18 cellular contexts compared by ENCODE assay signal in the genomic region with DNA sequence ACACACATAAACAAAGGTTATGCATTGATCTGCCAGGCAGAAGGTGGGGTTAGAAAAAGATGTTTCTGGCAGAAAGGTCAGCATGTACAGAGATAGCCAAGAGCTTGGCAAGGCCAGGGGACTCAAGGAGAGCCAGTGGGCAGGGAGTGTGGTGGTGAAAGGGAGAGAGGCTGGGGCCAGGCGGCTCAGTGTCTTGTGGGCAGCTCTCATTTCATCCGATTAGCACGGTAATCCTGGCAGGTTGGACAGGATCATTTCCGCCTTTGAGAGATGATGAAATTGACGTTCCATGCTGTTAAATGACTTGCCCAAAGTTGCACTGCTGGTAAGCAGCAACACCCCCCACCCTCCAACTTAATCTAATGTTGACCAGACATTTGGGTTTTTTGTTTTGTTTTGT. TPM values are rescaled to one million over a fixed set of nuclear protein-coding genes. Genes with fewer than 3 reads are reported as not detected.
DNase-seq lines count a peak whose midpoint lies in the region; ATAC-seq, FAIRE-seq and TF ChIP-seq lines count a peak whose summit lies in the region.
"Had no signal": no experiment of that assay in that cellular context is flagged by ENCODE, and none has a peak within 500 bp of the region (broad histone marks: within the 10 kb centered on the region; RNA-seq: fewer than 3 reads in every experiment).

No MANE protein-coding gene starts in this region.

- H3K36me3 ChIP-seq in GM23338 (ENCODE audit: insufficient read depth) (no peaks in the 10 kb centered on the region), psoas muscle (ENCODE audit: insufficient read depth in 1 of 2, low read depth in 1 of 2) (no peaks in the 10 kb centered on the region), upper lobe of left lung (no peaks in the 10 kb centered on the region)
- H3K36me3 ChIP-seq: neutrophil, right atrium auricular region had no signal

- peaks cover 22% of the 10 kb centered on the region for H3K4me1 Mint-ChIP-seq in GM23338

- no peak overlapping the region for H3K4me3 Mint-ChIP-seq in GM23338

- CTCF ChIA-PET in RWPE1 (lab: Yijun Ruan, JAX) = no interaction called here

- TF ChIP-seq CTCF in GM23338 (conservative IDR thresholded peaks at IDR 0.05; ENCODE audit: low read depth in 2 of 2) (no peak), RWPE1 (conservative IDR thresholded peaks at IDR 0.05; ENCODE audit: low read depth) (no peak), fibroblast of villous mesenchyme (IDR thresholded peaks at IDR 0.05; ENCODE audit: insufficient read depth, low read depth, low read length) (no peak), psoas muscle (IDR thresholded peaks at IDR 0.05) (no peak), GM10266 (IDR thresholded peaks at IDR 0.05; ENCODE audit: control insufficient read depth, insufficient read depth, low read depth, missing control alignments) (no peak), upper lobe of left lung (IDR thresholded peaks at IDR 0.05) (no peak)

- H3K9me3 ChIP-seq in psoas muscle (no peaks in the 10 kb centered on the region), upper lobe of left lung (no peaks in the 10 kb centered on the region)
- H3K9me3 ChIP-seq: neutrophil, right atrium auricular region, testis had no signal

- H4K20me1 ChIP-seq in GM23338 (replicated peaks; ENCODE audit: insufficient read depth) = no peaks in the 10 kb centered on the region; the same call in 1 of the 2 replicates

- ATAC-seq in GM23338 (no peak), psoas muscle (peak; percentile 45 to 70 (median 60)), upper lobe of left lung (ENCODE audit: low FRiP score in 2 of 2) (no peak)

- H3K27ac Mint-ChIP-seq in GM23338 = no peak overlapping the region

- no peak for TF ChIP-seq EP300 in upper lobe of left lung (IDR thresholded peaks at IDR 0.05)

- H3F3A ChIP-seq in GM23338 (replicated peaks; ENCODE audit: low read depth) = no peaks in the 10 kb centered on the region; the same call in 1 of the 2 replicates

- H3K4me3 ChIP-seq in GM23338 (no peak overlapping the region), fibroblast of villous mesenchyme (ENCODE audit: low read depth, low read length) (no peak overlapping the region), psoas muscle (no peak overlapping the region), upper lobe of left lung (no peak overlapping the region)
- H3K4me3 ChIP-seq: right atrium auricular region, testis had no signal

- H3K4me1 ChIP-seq in GM23338 (ENCODE audit: insufficient read depth) (peaks cover 18% of the 10 kb centered on the region), psoas muscle (peaks cover 39% of the 10 kb centered on the region), upper lobe of left lung (peaks cover 35 to 58% (median 44%) of the 10 kb centered on the region in 4 donors)
- H3K4me1 ChIP-seq: testis had no signal

- DNase-seq in GM23338 (ENCODE audit: low spot score) (no peak), RWPE1 (ENCODE audit: low spot score) (no peak), fibroblast of villous mesenchyme (ENCODE audit: low read depth) (peak; percentile 29), psoas muscle (peak; percentile 49 to 67), GM10266 (ENCODE audit: extremely low spot score) (no peak), HTR-8/SVneo (ENCODE audit: insufficient read length, low spot score) (no peak), upper lobe of left lung (no peak), AG08395 (ENCODE audit: low spot score) (no peak)
- DNase-seq: AML-193, cerebellar nuclear complex, HCEC 1CT, mesendoderm, NCI-H2081, NCI-H69, testis had no signal

- intact Hi-C loops in psoas muscle (cut with DNase I) = loop anchor here (5.0 kb wide), 2 partner anchors 104 to 149 kb away; no protein-coding TSS in a partner anchor

- FAIRE-seq in HTR-8/SVneo (lab: Jason Lieb, UNC) = no peak

- TF ChIP-seq POLR2A in upper lobe of left lung (IDR thresholded peaks at IDR 0.05) = no peak

- no peaks in the 10 kb centered on the region for H3K9me2 ChIP-seq in GM23338 (ENCODE audit: insufficient read depth)

- no peak overlapping the region for H3K4me2 ChIP-seq in GM23338

- peak overlapping the region; percentile 32; the same call in 1 of the 2 replicates for H3K27ac ChIP-seq in GM23338 (ENCODE audit: low read depth)
- H3K27ac ChIP-seq in RWPE1 = peak overlapping the region; percentile 45
- H3K27ac ChIP-seq in psoas muscle = peak overlapping the region; percentile 54
- no peak overlapping the region for H3K27ac ChIP-seq in upper lobe of left lung
- H3K27ac ChIP-seq: neutrophil, right atrium auricular region, testis had no signal

- H2AFZ ChIP-seq in GM23338 = no peak overlapping the region

- H3K36me3 Mint-ChIP-seq in GM23338 (ENCODE audit: low read depth) = no peaks in the 10 kb centered on the region; the same call in 2 of the 3 replicates

- H3K79me2 ChIP-seq in GM23338 (replicated peaks; ENCODE audit: insufficient read depth) = peaks cover 68% of the 10 kb centered on the region

- 27 to 65% (median 33%) methylated on average over 5 of the region's 5 CpGs for WGBS in psoas muscle, 3 donors
- 85 to 87% methylated on average over 5 of the region's 5 CpGs for WGBS in upper lobe of left lung, 2 donors

- H3K27me3 Mint-ChIP-seq in GM23338 (ENCODE audit: insufficient read depth, low read depth, poor library complexity) = peaks cover 8% of the 10 kb centered on the region

- POLR2A ChIA-PET in RWPE1 (lab: Yijun Ruan, JAX; ENCODE audit: low non-redundant PET) = no interaction called here

- no peaks in the 10 kb centered on the region for H3K27me3 ChIP-seq in GM23338 (ENCODE audit: insufficient read depth)
- no peaks in the 10 kb centered on the region for H3K27me3 ChIP-seq in psoas muscle (ENCODE audit: insufficient read depth in 3 of 3, low read length in 2 of 3)
- H3K27me3 ChIP-seq in upper lobe of left lung = no peaks in the 10 kb centered on the region
- H3K27me3 ChIP-seq: neutrophil, right atrium auricular region, testis had no signal

- H3K9me3 Mint-ChIP-seq in GM23338 = no peaks in the 10 kb centered on the region; the same call in 2 of the 3 replicates
- H3K9me3 Mint-ChIP-seq: activated T-helper 2 cell treated with anti-CD3 and anti-CD28 coated beads, Interferon-gamma antibody, Interleukin-2, Interleukin-4, amounts not matched to agents 10 μg/mL and 5 μg/mL and 100 μg/mL, durations not matched to agents 14 hours and 24 hours and 36 hours had no signal

TF ChIP-seq in GM23338, 12 proteins besides CTCF, POLR2A, EP300 and RAD21 (continues in another document):
- TF ChIP-seq, protein P1, sequence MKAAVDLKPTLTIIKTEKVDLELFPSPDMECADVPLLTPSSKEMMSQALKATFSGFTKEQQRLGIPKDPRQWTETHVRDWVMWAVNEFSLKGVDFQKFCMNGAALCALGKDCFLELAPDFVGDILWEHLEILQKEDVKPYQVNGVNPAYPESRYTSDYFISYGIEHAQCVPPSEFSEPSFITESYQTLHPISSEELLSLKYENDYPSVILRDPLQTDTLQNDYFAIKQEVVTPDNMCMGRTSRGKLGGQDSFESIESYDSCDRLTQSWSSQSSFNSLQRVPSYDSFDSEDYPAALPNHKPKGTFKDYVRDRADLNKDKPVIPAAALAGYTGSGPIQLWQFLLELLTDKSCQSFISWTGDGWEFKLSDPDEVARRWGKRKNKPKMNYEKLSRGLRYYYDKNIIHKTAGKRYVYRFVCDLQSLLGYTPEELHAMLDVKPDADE (IDR thresholded peaks at IDR 0.05) = no peak
- no peak for TF ChIP-seq STAT1 (IDR thresholded peaks at IDR 0.05; ENCODE audit: unreplicated experiment)

RNA-seq across cellular contexts. Expression of gene CHD9, which starts 3.6 kb away (rescaled TPM):
- total RNA-seq in GM23338 (2014; rRNA removed; shearing (Covaris generic)) = 18.8 and 21.9 TPM in 2 replicates
- polyA plus RNA-seq in GM23338 (2016; fragmentation: Nextera tagmentation; extraction: Ambion mirVana) (32.4 and 46.6 TPM in 2 replicates), psoas muscle (10 to 100 TPM in 2 of 3 donors, 1 to 10 TPM in 1; 5.8 to 26.8 (median 11.7) TPM)
- total RNA-seq in fibroblast of villous mesenchyme (69.3 and 102 TPM in 2 replicates), psoas muscle (10 to 100 TPM; 36.4 to 47.9 (median 45.7) TPM), upper lobe of left lung (10 to 100 TPM; 55.6 to 98.8 (median 68.3) TPM)

RNA-seq across cellular contexts. Expression of gene CHD9NB, which starts 5.7 kb away (rescaled TPM):
- total RNA-seq in GM23338 (2014; rRNA removed; shearing (Covaris generic)) = 4.2 and 4.5 TPM in 2 replicates
- polyA plus RNA-seq in GM23338 (2016; fragmentation: Nextera tagmentation; extraction: Ambion mirVana) (1.5 and 1.7 TPM in 2 replicates), psoas muscle (under 1 TPM; 0.05 to 0.77 (median 0.14) TPM)
- total RNA-seq in fibroblast of villous mesenchyme (1.3 and 2.6 TPM in 2 replicates), psoas muscle (under 1 TPM in 3 of 4 donors, not detected in 1; 0.13 to 0.56 (median 0.22) TPM), upper lobe of left lung (10 to 100 TPM in 4 of 6 donors, 1 to 10 TPM in 2; 1.0 to 55.0 (median 12.4) TPM)

Comparison
In these comparisons a context has a peak if more than half of its experiments do, and no peak if none do; other contexts are left out.
1. ATAC-seq: peak in psoas muscle (4 of 4); none in GM23338 (single experiment) and upper lobe of left lung (0 of 2).
2. DNase-seq: peak in fibroblast of villous mesenchyme (single experiment) and psoas muscle (2 of 2); none in GM23338 (single experiment), RWPE1 (single experiment), GM10266 (single experiment), HTR-8/SVneo (single experiment), upper lobe of left lung (0 of 2) and AG08395 (single experiment).
3. H3K27ac ChIP-seq: peak in GM23338 (single experiment), RWPE1 (single experiment) and psoas muscle (single experiment); none in upper lobe of left lung (0 of 4).